ENCODE assay signal across 9 cellular contexts in genomic region chr14:51240804-51241380, GRCh38. TPM values are rescaled to one million over a fixed set of nuclear protein-coding genes. Genes with fewer than 3 reads are reported as not detected.
DNase-seq lines count a peak whose midpoint lies in the region; ATAC-seq, FAIRE-seq and TF ChIP-seq lines count a peak whose summit lies in the region.
"Had no signal": no experiment of that assay in that cellular context is flagged by ENCODE, and none has a peak within 500 bp of the region (broad histone marks: within the 10 kb centered on the region; RNA-seq: fewer than 3 reads in every experiment).

No MANE protein-coding gene starts in this region.

- TF ChIP-seq POLR2A in A549 (IDR thresholded peaks at IDR 0.05; ENCODE audit: low read length) = no peak

- H3K4me1 ChIP-seq in A549 = peaks cover 24% of the 10 kb centered on the region; the same call in 2 of the 3 replicates
- peaks cover 41% of the 10 kb centered on the region for H3K4me1 ChIP-seq in HUES48 (ENCODE audit: control insufficient read depth, insufficient read depth, low read length)
- peaks cover 0 to 4% of the 10 kb centered on the region in 2 donors for H3K4me1 ChIP-seq in mucosa of rectum (ENCODE audit: control insufficient read depth in 2 of 2, insufficient read depth in 2 of 2, low read length in 2 of 2)

- H3K9ac ChIP-seq in HUES48 (ENCODE audit: low read depth, low read length) (peak overlapping the region; percentile 97), mucosa of rectum (ENCODE audit: low read depth in 1 of 2, low read length in 2 of 2) (peak overlapping the region; percentile 94 to 98)

- 14% methylated on average over 10 of the region's 10 CpGs for WGBS in A549 (ENCODE audit: missing lambda C conversion rate)

- TF ChIP-seq EP300 in A549 (IDR thresholded peaks at IDR 0.05) = no peak

- H3K9me3 ChIP-seq in A549 (no peaks in the 10 kb centered on the region), HUES48 (ENCODE audit: control insufficient read depth, insufficient read depth, low read length) (no peaks in the 10 kb centered on the region), mucosa of rectum (ENCODE audit: control insufficient read depth in 2 of 2, low read length in 2 of 2) (no peaks in the 10 kb centered on the region)

- no peak for ATAC-seq in A549
- ATAC-seq in stimulated activated memory B cell treated with anti-CD40 and anti-IgM and Interleukin-4, amounts not matched to agents 10 μg/mL and 1 μg/mL and 100 μg/mL, for 72 hours = no peak
- ATAC-seq in natural killer cell treated with Interleukin-12 subunit alpha and Interleukin-12 subunit beta and Interleukin-15 and Interleukin-18, amount 100 ng/mL, for 72 hours = no peak

- CTCF ChIA-PET in A549 (lab: Yijun Ruan, JAX) = interaction anchor here (0.8 to 1.0 kb wide), 2 partner anchors 19 to 22 kb away, joined by 3 to 4 read pairs; no protein-coding TSS in a partner anchor

- no peak for TF ChIP-seq CTCF in A549 (IDR thresholded peaks at IDR 0.05)

- H3K27ac Mint-ChIP-seq in stimulated activated memory B cell treated with anti-CD40 and anti-IgM and Interleukin-4, amounts not matched to agents 10 μg/mL and 1 μg/mL and 100 μg/mL, for 72 hours = no peak overlapping the region
- H3K27ac Mint-ChIP-seq in natural killer cell treated with Interleukin-12 subunit alpha and Interleukin-12 subunit beta and Interleukin-15 and Interleukin-18, amount 100 ng/mL, for 72 hours = no peak overlapping the region
- H3K27ac Mint-ChIP-seq: activated CD4-positive, alpha-beta memory T cell treated with anti-CD3 and anti-CD28 coated beads, Interleukin-2, amount 10 ng/mL, durations not matched to agents 7 days and 5 days had no signal

- TF ChIP-seq RAD21 in A549 (conservative IDR thresholded peaks at IDR 0.05 in 1 of 2, IDR thresholded peaks at IDR 0.05 in 1 of 2) = no peak

- no peak overlapping the region for H3K4me3 Mint-ChIP-seq in stimulated activated memory B cell treated with anti-CD40 and anti-IgM and Interleukin-4, amounts not matched to agents 10 μg/mL and 1 μg/mL and 100 μg/mL, for 72 hours
- no peak overlapping the region for H3K4me3 Mint-ChIP-seq in natural killer cell treated with Interleukin-12 subunit alpha and Interleukin-12 subunit beta and Interleukin-15 and Interleukin-18, amount 100 ng/mL, for 72 hours
- H3K4me3 Mint-ChIP-seq: activated CD4-positive, alpha-beta memory T cell treated with anti-CD3 and anti-CD28 coated beads, Interleukin-2, amount 10 ng/mL, durations not matched to agents 7 days and 5 days had no signal

- H3K27me3 ChIP-seq in HUES48 (ENCODE audit: control insufficient read depth, insufficient read depth, low read length) (no peaks in the 10 kb centered on the region), mucosa of rectum (ENCODE audit: control insufficient read depth in 2 of 2, insufficient read depth in 2 of 2, low read length in 2 of 2) (no peaks in the 10 kb centered on the region)

- H3K36me3 Mint-ChIP-seq in stimulated activated memory B cell treated with anti-CD40 and anti-IgM and Interleukin-4, amounts not matched to agents 10 μg/mL and 1 μg/mL and 100 μg/mL, for 72 hours = peaks cover 14% of the 10 kb centered on the region
- H3K36me3 Mint-ChIP-seq in natural killer cell treated with Interleukin-12 subunit alpha and Interleukin-12 subunit beta and Interleukin-15 and Interleukin-18, amount 100 ng/mL, for 72 hours = no peaks in the 10 kb centered on the region

- peaks cover 19% of the 10 kb centered on the region for H3K4me1 Mint-ChIP-seq in stimulated activated memory B cell treated with anti-CD40 and anti-IgM and Interleukin-4, amounts not matched to agents 10 μg/mL and 1 μg/mL and 100 μg/mL, for 72 hours
- peaks cover 24 to 30% of the 10 kb centered on the region in 2 donors for H3K4me1 Mint-ChIP-seq in natural killer cell treated with Interleukin-12 subunit alpha and Interleukin-12 subunit beta and Interleukin-15 and Interleukin-18, amount 100 ng/mL, for 72 hours (ENCODE audit: low read depth in 2 of 2)

- H3K4me2 ChIP-seq in A549 = peak overlapping the region; percentile 75

- peaks cover 21% of the 10 kb centered on the region for H3K36me3 ChIP-seq in HUES48 (ENCODE audit: control insufficient read depth, insufficient read depth, low read length)
- H3K36me3 ChIP-seq in mucosa of rectum (ENCODE audit: control insufficient read depth in 2 of 2, insufficient read depth in 2 of 2, low read length in 2 of 2) = no peaks in the 10 kb centered on the region

- DNase-seq in A549 (ENCODE audit: low read depth in 1 of 2, low spot score in 1 of 2) = no peak
- DNase-seq in stimulated activated CD4-positive, alpha-beta T cell treated with anti-CD3 and anti-CD28 coated beads, Interleukin-2, amount 100 ng/mL, for 48 hours = no peak
- DNase-seq in activated effector memory CD4-positive, alpha-beta T cell treated with Interleukin-2 at 50 U/mL for 16 hours = no peak
- no peak for DNase-seq in natural killer cell treated with Interleukin-12 subunit alpha and Interleukin-12 subunit beta and Interleukin-15 and Interleukin-18, amount 100 ng/mL, for 72 hours (ENCODE audit: low spot score)

- no peak for FAIRE-seq in A549 (lab: Jason Lieb, UNC)

- POLR2A ChIA-PET in A549 (lab: Yijun Ruan, JAX) = interaction anchor here (1.3 to 1.8 kb wide), 4 partner anchors 22 to 297 kb away, joined by 5 to 14 read pairs (median 6); partner anchors contain the start of genes PYGL and TRIM9

- no peaks in the 10 kb centered on the region for H3K9me3 Mint-ChIP-seq in stimulated activated memory B cell treated with anti-CD40 and anti-IgM and Interleukin-4, amounts not matched to agents 10 μg/mL and 1 μg/mL and 100 μg/mL, for 72 hours
- no peaks in the 10 kb centered on the region for H3K9me3 Mint-ChIP-seq in natural killer cell treated with Interleukin-12 subunit alpha and Interleukin-12 subunit beta and Interleukin-15 and Interleukin-18, amount 100 ng/mL, for 72 hours
- H3K9me3 Mint-ChIP-seq: activated CD4-positive, alpha-beta memory T cell treated with anti-CD3 and anti-CD28 coated beads, Interleukin-2, amount 10 ng/mL, durations not matched to agents 7 days and 5 days had no signal

- peak overlapping the region; percentile 94 for H3K27ac ChIP-seq in A549
- peak overlapping the region; percentile 97 for H3K27ac ChIP-seq in HUES48 (ENCODE audit: low read depth, low read length)
- H3K27ac ChIP-seq in cingulate gyrus (ENCODE audit: low read depth, low read length) = peak overlapping the region; percentile 86
- peak overlapping the region in 1 of 2 donors; percentile 82 for H3K27ac ChIP-seq in mucosa of rectum (ENCODE audit: low read depth in 2 of 2, low read length in 2 of 2)

- no peaks in the 10 kb centered on the region for H3K27me3 Mint-ChIP-seq in stimulated activated memory B cell treated with anti-CD40 and anti-IgM and Interleukin-4, amounts not matched to agents 10 μg/mL and 1 μg/mL and 100 μg/mL, for 72 hours
- H3K27me3 Mint-ChIP-seq in natural killer cell treated with Interleukin-12 subunit alpha and Interleukin-12 subunit beta and Interleukin-15 and Interleukin-18, amount 100 ng/mL, for 72 hours = no peaks in the 10 kb centered on the region
- H3K27me3 Mint-ChIP-seq: activated CD4-positive, alpha-beta memory T cell treated with anti-CD3 and anti-CD28 coated beads, Interleukin-2, amount 10 ng/mL, durations not matched to agents 7 days and 5 days had no signal

- H3K4me3 ChIP-seq in A549 (peak overlapping the region; percentile 95), HUES48 (ENCODE audit: low read depth, low read length) (peak overlapping the region; percentile 99), mucosa of rectum (ENCODE audit: low read length in 2 of 2) (peak overlapping the region; percentile 96 to 97)

TF ChIP-seq in A549, 52 proteins besides CTCF, POLR2A, EP300 and RAD21:
- no peak for TF ChIP-seq SMC3 (IDR thresholded peaks at IDR 0.05)
- TF ChIP-seq HOXB5 (CRISPR knock-in tag; IDR thresholded peaks at IDR 0.05) = no peak
- TF ChIP-seq HOXA7 (CRISPR knock-in tag; IDR thresholded peaks at IDR 0.05) = no peak
- peak; percentile 67 for TF ChIP-seq MAFK (IDR thresholded peaks at IDR 0.05; ENCODE audit: partially characterized antibody)

RNA-seq across cellular contexts. Expression of gene TMX1, which starts 0.8 kb away (rescaled TPM):
- polyA plus RNA-seq in A549 (2011; rRNA removed) (39.6 and 58.6 TPM in 2 replicates), A549 (2017; fragmentation: RNase III; extraction: RNeasy Plus Mini Kit Qiagen cat#74134 plus additional on column Dnase treatment) (57.7 to 64.0 TPM (median 59.6 TPM) in 3 replicates)
- 13.2 and 14.7 TPM in 2 replicates for polyA plus RNA-seq in A549 (2012; cell fraction: cytosol; rRNA removed)
- polyA plus RNA-seq in A549 (2012; cell fraction: nucleus; rRNA removed) = 7.0 and 11.0 TPM in 2 replicates
- 19.1 and 20.1 TPM in 2 replicates for polyA minus RNA-seq in A549 (2011; rRNA and poly(A)+ RNA removed)
- 10 to 100 TPM; 43.2 to 47.8 TPM for total RNA-seq in natural killer cell treated with Interleukin-12 subunit alpha and Interleukin-12 subunit beta and Interleukin-15 and Interleukin-18, amount 100 ng/mL, for 72 hours
